Comparison of ENCODE assay signal across 8 cellular contexts in the genomic region with DNA sequence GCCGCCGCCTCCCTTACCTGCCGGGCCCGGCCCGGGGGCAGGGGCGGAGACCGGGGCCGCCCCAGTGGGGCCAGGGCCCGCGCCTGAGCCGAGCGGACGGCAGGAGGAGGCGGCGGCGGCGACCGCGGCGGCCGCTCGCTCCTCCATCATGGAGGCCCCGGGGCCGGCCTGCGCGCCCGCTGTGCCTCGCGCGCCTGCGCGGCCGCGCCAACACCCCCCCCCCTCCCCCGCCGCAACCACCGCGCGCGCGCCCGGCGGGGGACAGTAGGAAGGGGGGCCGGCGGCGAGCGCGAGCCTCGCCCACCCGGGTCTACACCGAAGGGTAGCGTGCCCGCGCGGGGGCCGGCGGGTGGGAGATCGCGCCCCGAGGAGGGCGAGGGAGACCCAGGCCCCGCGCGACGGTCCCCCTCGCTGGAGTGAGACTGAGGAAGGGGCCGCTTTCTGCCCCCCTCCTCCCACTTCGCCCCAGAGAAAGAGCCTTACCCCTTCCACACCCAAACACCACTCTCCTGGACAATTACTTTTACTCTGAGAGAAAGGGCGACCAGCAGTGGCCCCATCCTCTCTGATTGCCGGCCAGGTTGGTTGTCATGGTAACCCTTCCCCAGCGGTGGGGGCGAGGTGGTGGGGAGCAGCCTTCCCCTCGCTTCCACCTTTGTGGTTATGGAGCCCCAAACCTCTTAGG. TPM values are rescaled to one million over a fixed set of nuclear protein-coding genes. Genes with fewer than 3 reads are reported as not detected.
A peak's percentile ranks its signal among the peaks of the same experiment; 100 is the strongest.
DNase-seq lines count a peak whose midpoint lies in the region; ATAC-seq and TF ChIP-seq lines count a peak whose summit lies in the region.

Gene STRN4 (minus strand): TSS at position 170 of the 685 bp plus-strand sequence. CDS start 20 bp downstream, at position 150.

- H3K27ac Mint-ChIP-seq in mesothelial cell of epicardium = peak within 1 kb of the TSS; percentile 89
- H3K27ac Mint-ChIP-seq in stimulated activated effector memory CD8-positive, alpha-beta T cell treated with anti-CD3 and anti-CD28 coated beads, Interleukin-12 subunit alpha, Interleukin-12 subunit beta, amount 100 ng/mL, for 72 hours = peak within 1 kb of the TSS; percentile 95

- in situ Hi-C loops in HAP-1 (cut with MboI; ENCODE audit: low sequenced_read_pairs) (no loop called here), endometrial microvascular endothelial cells (cut with HindIII; ENCODE audit: inconsistent ontology term, low pct_unique_long_range_greater_than_20kb, low sequenced_read_pairs) (no loop called here)

- H3K36me3 Mint-ChIP-seq in mesothelial cell of epicardium = peaks cover 5% of the 10 kb centered on the region
- H3K36me3 Mint-ChIP-seq in stimulated activated effector memory CD8-positive, alpha-beta T cell treated with anti-CD3 and anti-CD28 coated beads, Interleukin-12 subunit alpha, Interleukin-12 subunit beta, amount 100 ng/mL, for 72 hours = peaks cover 71% of the 10 kb centered on the region

- DNase-seq in Daoy (ENCODE audit: low read depth) = peak; percentile 72
- DNase-seq in HAP-1 (ENCODE audit: low spot score in 2 of 2) = peak; percentile 39 to 54
- peak; percentile 67 for DNase-seq in NCI-H2171 (lab: John Stamatoyannopoulos, UW)
- peak; percentile 80 for DNase-seq in activated CD8-positive, alpha-beta memory T cell treated with anti-CD3 and anti-CD28 coated beads for 24 hours
- DNase-seq in mesothelial cell of epicardium (ENCODE audit: low spot score in 2 of 2, unreplicated experiment in 2 of 2) = peak; percentile 61
- DNase-seq in stimulated activated effector memory CD8-positive, alpha-beta T cell treated with anti-CD3 and anti-CD28 coated beads, Interleukin-12 subunit alpha, Interleukin-12 subunit beta, amount 100 ng/mL, for 72 hours (ENCODE audit: low spot score in 2 of 2) = peak; percentile 41 to 70
- no peak for DNase-seq in OCI-M2 (lab: John Stamatoyannopoulos, UW; ENCODE audit: unreplicated experiment)

- peak within 1 kb of the TSS; percentile 91 for H3K4me3 ChIP-seq in HAP-1

- H3K27me3 Mint-ChIP-seq in mesothelial cell of epicardium (ENCODE audit: low read depth) = no peaks in the 10 kb centered on the region

- no peaks in the 10 kb centered on the region for H3K9me3 ChIP-seq in HAP-1

- H3K4me3 Mint-ChIP-seq in mesothelial cell of epicardium = peak within 1 kb of the TSS; percentile 96
- peak within 1 kb of the TSS; percentile 93 for H3K4me3 Mint-ChIP-seq in stimulated activated effector memory CD8-positive, alpha-beta T cell treated with anti-CD3 and anti-CD28 coated beads, Interleukin-12 subunit alpha, Interleukin-12 subunit beta, amount 100 ng/mL, for 72 hours

- peaks cover 19% of the 10 kb centered on the region for H3K36me3 ChIP-seq in HAP-1 (replicated peaks)

- ATAC-seq in stimulated activated effector memory CD8-positive, alpha-beta T cell treated with anti-CD3 and anti-CD28 coated beads, Interleukin-12 subunit alpha, Interleukin-12 subunit beta, amount 100 ng/mL, for 72 hours = peak; percentile 80

- H3K4me1 ChIP-seq in HAP-1 = peaks cover 11% of the 10 kb centered on the region

- H3K27me3 ChIP-seq in HAP-1 (ENCODE audit: low read depth) = no peaks in the 10 kb centered on the region

- peaks cover 23% of the 10 kb centered on the region for H3K4me1 Mint-ChIP-seq in mesothelial cell of epicardium
- peaks cover 63% of the 10 kb centered on the region for H3K4me1 Mint-ChIP-seq in stimulated activated effector memory CD8-positive, alpha-beta T cell treated with anti-CD3 and anti-CD28 coated beads, Interleukin-12 subunit alpha, Interleukin-12 subunit beta, amount 100 ng/mL, for 72 hours

- no peak for TF ChIP-seq CTCF in mesothelial cell of epicardium (IDR thresholded peaks at IDR 0.05; ENCODE audit: unreplicated experiment)

- no peaks in the 10 kb centered on the region for H3K9me3 Mint-ChIP-seq in mesothelial cell of epicardium
- no peaks in the 10 kb centered on the region for H3K9me3 Mint-ChIP-seq in stimulated activated effector memory CD8-positive, alpha-beta T cell treated with anti-CD3 and anti-CD28 coated beads, Interleukin-12 subunit alpha, Interleukin-12 subunit beta, amount 100 ng/mL, for 72 hours

RNA-seq across cellular contexts. Expression of gene STRN4, which starts in this region (rescaled TPM):
- 67.1 and 106 TPM in 2 replicates for total RNA-seq in Daoy (2014; rRNA removed; shearing (Covaris generic))
- 95.9 TPM for total RNA-seq in endometrial microvascular endothelial cells (ENCODE audit: inconsistent ontology term)
- 122 to 126 TPM (median 124 TPM) in 3 replicates for total RNA-seq in mesothelial cell of epicardium
